Comparison of ENCODE assay signal across 33 cellular contexts in genomic region chr2:33729353-33729752, GRCh38.
"Had no signal": no experiment of that assay in that cellular context is flagged by ENCODE, and none has a peak within 500 bp of the region (broad histone marks: within the 10 kb centered on the region; RNA-seq: fewer than 3 reads in every experiment).

No MANE protein-coding gene starts in this region.

- H3K36me3 ChIP-seq: ascending aorta, cardiac muscle cell, WERI-Rb-1 had no signal

- DNase-seq: activated CD4-positive, alpha-beta memory T cell treated with anti-CD3 and anti-CD28 coated beads, Interleukin-2, amount 10 ng/mL, durations not matched to agents 7 days and 5 days; activated CD4-positive, alpha-beta T cell treated with anti-CD3 and anti-CD28 coated beads for 1 hour; activated CD4-positive, alpha-beta T cell treated with anti-CD3 and anti-CD28 coated beads for 48 hours; activated CD4-positive, CD25-positive, alpha-beta regulatory T cell; activated CD8-positive, alpha-beta memory T cell treated with anti-CD3 and anti-CD28 coated beads for 24 hours; activated CD8-positive, alpha-beta memory T cell treated with anti-CD3 and anti-CD28 coated beads, Interleukin-2, amount 10 ng/mL, durations not matched to agents 7 days and 5 days; activated CD8-positive, alpha-beta memory T cell treated with anti-CD3 and anti-CD28 coated beads, Interleukin-2, amount 50 U/mL, for 48 hours; activated gamma-delta T cell; activated naive CD4-positive, alpha-beta T cell treated with Interleukin-2 at 50 U/mL for 16 hours; activated naive CD8-positive, alpha-beta T cell treated with anti-CD3 and anti-CD28 coated beads, Interleukin-2, amount 10 ng/mL, durations not matched to agents 7 days and 5 days; activated T-cell treated with anti-CD3 and anti-CD28 coated beads, Interleukin-2, amount 50 U/mL, for 48 hours; amygdala; NCI-H1092 treated with DMSO at 0.1 percent for 48 hours; NCI-H1417; NCI-H187 treated with DMSO at 0.1 percent for 48 hours; NCI-H2081; NCI-H2171 treated with DMSO at 0.1 percent for 48 hours; NCI-H2227 treated with DMSO at 0.1 percent for 48 hours; NCI-H446; NCI-H510A treated with DMSO at 0.1 percent for 48 hours; NCI-H526 treated with DMSO at 0.1 percent for 48 hours; NCI-H82; NK-92 treated with Interleukin-12 subunit alpha and Interleukin-12 subunit beta, amount 100 ng/mL, for 24 hours; OCI-M1; Right ventricle myocardium superior; SW 1271; T-helper 1 cell; T-helper 2 cell; T1000; WERI-Rb-1 had no signal

- H3K9ac ChIP-seq: KMS-11 had no signal

- H3K27ac ChIP-seq: ascending aorta, cardiac muscle cell, KMS-11, WERI-Rb-1 had no signal

- H3K9me3 ChIP-seq: ascending aorta had no signal

- H3K4me1 ChIP-seq: ascending aorta had no signal

- H3K4me2 ChIP-seq: KMS-11 had no signal

- ATAC-seq: activated CD8-positive, alpha-beta memory T cell treated with anti-CD3 and anti-CD28 coated beads, Interleukin-2, amount 10 ng/mL, durations not matched to agents 7 days and 5 days had no signal

- H3K4me3 ChIP-seq: ascending aorta, cardiac muscle cell had no signal

- H3K27me3 ChIP-seq: ascending aorta, cardiac muscle cell had no signal
